16 cellular contexts compared by ENCODE assay signal in genomic region chr20:25139061-25139705, GRCh38. TPM values are rescaled to one million over a fixed set of nuclear protein-coding genes. Genes with fewer than 3 reads are reported as not detected.
DNase-seq lines count a peak whose midpoint lies in the region; ATAC-seq, FAIRE-seq and TF ChIP-seq lines count a peak whose summit lies in the region.
"Had no signal": no experiment of that assay in that cellular context is flagged by ENCODE, and none has a peak within 500 bp of the region (broad histone marks: within the 10 kb centered on the region; RNA-seq: fewer than 3 reads in every experiment).

No MANE protein-coding gene starts in this region.

- POLR2A ChIA-PET in GM12878 (lab: Charles Lee), result no interaction called here
- POLR2A ChIA-PET in naive thymus-derived CD4-positive, alpha-beta T cell (lab: Charles Lee), result no interaction called here

- H3K9ac ChIP-seq in GM12878 (ENCODE audit: control insufficient read depth, insufficient read depth, low read length), result no peak overlapping the region
- H3K9ac ChIP-seq in liver (ENCODE audit: low read depth in 1 of 2, low read length in 2 of 2), result no peak overlapping the region
- H3K9ac ChIP-seq: KMS-11 had no signal

- H3K27me3 ChIP-seq in GM12878 (replicated peaks in 1 of 2; ENCODE audit: control insufficient read depth in 2 of 2, insufficient read depth in 2 of 2, low read length in 1 of 2) (no peaks in the 10 kb centered on the region; a peak in 3 of 4 replicates), liver (ENCODE audit: control insufficient read depth in 4 of 4, insufficient read depth in 4 of 4, low read length in 3 of 4) (peaks cover 0 to under 1% (median 0%) of the 10 kb centered on the region in 4 donors)
- no peaks in the 10 kb centered on the region for H3K27me3 ChIP-seq in naive thymus-derived CD4-positive, alpha-beta T cell (ENCODE audit: control insufficient read depth in 2 of 2, insufficient read depth in 2 of 2, low read length in 2 of 2)

- no peaks in the 10 kb centered on the region for H3K36me3 Mint-ChIP-seq in naive thymus-derived CD4-positive, alpha-beta T cell

- H3K9me3 ChIP-seq in GM12878 (replicated peaks; ENCODE audit: control insufficient read depth, insufficient read depth, low read length) (no peaks in the 10 kb centered on the region), liver (ENCODE audit: control insufficient read depth in 4 of 4, low read length in 3 of 4) (no peaks in the 10 kb centered on the region)
- H3K9me3 ChIP-seq in naive thymus-derived CD4-positive, alpha-beta T cell (ENCODE audit: control insufficient read depth in 2 of 3, low read length in 3 of 3), result no peaks in the 10 kb centered on the region
- H3K9me3 ChIP-seq: thoracic aorta had no signal

- SMC1A ChIA-PET in GM12878 (lab: Charles Lee; ENCODE audit: uncharacterized antibody, unreplicated experiment), result no interaction called here

- H4K20me1 ChIP-seq in GM12878 (ENCODE audit: control insufficient read depth, insufficient read depth), result no peaks in the 10 kb centered on the region

- no peaks in the 10 kb centered on the region for H3K4me1 Mint-ChIP-seq in naive thymus-derived CD4-positive, alpha-beta T cell
- H3K4me1 Mint-ChIP-seq: central memory CD8-positive, alpha-beta T cell had no signal

- DNase-seq in DMS 273 (lab: John Stamatoyannopoulos, UW; ENCODE audit: unreplicated experiment), result peak; percentile 18
- no peak for DNase-seq in DMS 273 treated with DMSO at 0.1 percent for 48 hours (lab: John Stamatoyannopoulos, UW)
- DNase-seq in NCI-H1092 treated with DMSO at 0.1 percent for 48 hours (lab: John Stamatoyannopoulos, UW), result peak; percentile 34
- DNase-seq in GM12878 (ENCODE audit: low read depth, low spot score), result no peak
- DNase-seq in activated T-cell treated with anti-CD3 and anti-CD28 coated beads, Interleukin-2, amount 50 U/mL, for 1 hour, result no peak
- DNase-seq in naive thymus-derived CD4-positive, alpha-beta T cell, result no peak
- DNase-seq: foreskin fibroblast had no signal

- no peak overlapping the region for H3K4me3 ChIP-seq in GM12878
- no peak overlapping the region for H3K4me3 ChIP-seq in liver (ENCODE audit: low read depth in 1 of 3, low read length in 3 of 3)
- no peak overlapping the region for H3K4me3 ChIP-seq in naive thymus-derived CD4-positive, alpha-beta T cell (ENCODE audit: low read length)
- H3K4me3 ChIP-seq: lung, thoracic aorta had no signal

- no peak overlapping the region for H3K4me2 ChIP-seq in GM12878 (ENCODE audit: control insufficient read depth, insufficient read depth)
- H3K4me2 ChIP-seq: KMS-11 had no signal

- CTCF ChIA-PET in GM12878 (lab: Yijun Ruan, JAX), result interaction anchor here (1.4 kb wide), 1 partner anchor 16 kb away, joined by 3 read pairs; no protein-coding TSS in a partner anchor
- CTCF ChIA-PET in naive thymus-derived CD4-positive, alpha-beta T cell (lab: Charles Lee), result no interaction called here

- H3K27me3 Mint-ChIP-seq in naive thymus-derived CD4-positive, alpha-beta T cell, result peaks cover 0 to 7% (median 0%) of the 10 kb centered on the region in 5 donors

- no peak overlapping the region for H3K4me3 Mint-ChIP-seq in naive thymus-derived CD4-positive, alpha-beta T cell
- H3K4me3 Mint-ChIP-seq: central memory CD8-positive, alpha-beta T cell had no signal

- H3K27ac ChIP-seq in GM12878 (ENCODE audit: control insufficient read depth, insufficient read depth), result no peak overlapping the region
- no peak overlapping the region for H3K27ac ChIP-seq in liver (ENCODE audit: low read depth in 1 of 2, low read length in 2 of 2)
- H3K27ac ChIP-seq in naive thymus-derived CD4-positive, alpha-beta T cell (ENCODE audit: low read depth, low read length), result no peak overlapping the region
- H3K27ac ChIP-seq: KMS-11, thoracic aorta had no signal

- TF ChIP-seq POLR2A in GM12878 (IDR thresholded peaks at IDR 0.05; ENCODE audit: low read depth, low read length), result no peak

- H3K36me3 ChIP-seq in GM12878 (ENCODE audit: control insufficient read depth in 2 of 2, insufficient read depth in 2 of 2, low read length in 1 of 2) (no peaks in the 10 kb centered on the region), liver (ENCODE audit: control insufficient read depth in 4 of 4, insufficient read depth in 3 of 4, low read depth in 1 of 4, low read length in 3 of 4) (no peaks in the 10 kb centered on the region)
- no peaks in the 10 kb centered on the region for H3K36me3 ChIP-seq in naive thymus-derived CD4-positive, alpha-beta T cell (ENCODE audit: control insufficient read depth in 2 of 3, insufficient read depth in 3 of 3, low read length in 3 of 3)
- H3K36me3 ChIP-seq: thoracic aorta had no signal

- intact Hi-C loops in GM12878 (cut with micrococcal nuclease; ENCODE audit: unreplicated experiment), result loop anchor here (1.0 kb wide), 1 partner anchor 40 kb away; no protein-coding TSS in a partner anchor
- intact Hi-C loops in naive thymus-derived CD4-positive, alpha-beta T cell (cut with micrococcal nuclease), result no loop called here

- in situ Hi-C loops in GM12878 (cut with MboI), result no loop called here

- H2AFZ ChIP-seq in GM12878 (ENCODE audit: control insufficient read depth, low read depth, low read length), result no peak overlapping the region

- ATAC-seq in GM12878 (no peak), HG02885 (IDR thresholded peaks at IDR 0.05; ENCODE audit: poor library complexity, unreplicated experiment) (no peak)
- ATAC-seq in naive thymus-derived CD4-positive, alpha-beta T cell, result no peak

- no peak for FAIRE-seq in GM12878 (lab: Jason Lieb, UNC)
- FAIRE-seq: H54 had no signal

- H3K4me1 ChIP-seq in GM12878 (ENCODE audit: control insufficient read depth, insufficient read depth, low read length) (no peaks in the 10 kb centered on the region), liver (ENCODE audit: control insufficient read depth in 4 of 4, insufficient read depth in 4 of 4, low read length in 3 of 4) (no peaks in the 10 kb centered on the region)
- no peaks in the 10 kb centered on the region for H3K4me1 ChIP-seq in naive thymus-derived CD4-positive, alpha-beta T cell (ENCODE audit: control insufficient read depth in 2 of 2, insufficient read depth in 2 of 2, low read length in 2 of 2)

- no peak overlapping the region for H3K27ac Mint-ChIP-seq in naive thymus-derived CD4-positive, alpha-beta T cell

- TF ChIP-seq RAD21 in GM12878 (IDR thresholded peaks at IDR 0.05; ENCODE audit: insufficient read depth, low read depth, low read length) (no peak), liver (IDR thresholded peaks at IDR 0.05) (peak; percentile 51 to 78)

- TF ChIP-seq CTCF in GM12878 (IDR thresholded peaks at IDR 0.05 in 2 of 3, conservative IDR thresholded peaks at IDR 0.05 in 1 of 3; ENCODE audit: control insufficient read depth in 2 of 3, extremely low read depth in 1 of 3, insufficient read depth in 1 of 3, low read depth in 3 of 3, low read length in 3 of 3) (0 out of 6 replicates have a peak, but pooled peaks of 1 of the 3 experiments have one; percentile 11), liver (IDR thresholded peaks at IDR 0.05; ENCODE audit: low read depth, low read length, missing input control) (peak; percentile 31)

- no TSS peak for BruUV-seq in GM12878 (replicated peaks; lab: Mats Ljungman, UMichigan)

- no peaks in the 10 kb centered on the region for H3K79me2 ChIP-seq in GM12878 (ENCODE audit: control insufficient read depth, insufficient read depth, low read length)

- H3K9me3 Mint-ChIP-seq in naive thymus-derived CD4-positive, alpha-beta T cell, result peaks cover 0 to 2% (median 0%) of the 10 kb centered on the region in 11 donors
- H3K9me3 Mint-ChIP-seq: central memory CD8-positive, alpha-beta T cell had no signal

- WGBS in GM12878 (ENCODE audit: insufficient coverage, insufficient replicate concordance, low lambda C conversion rate, missing lambda C conversion rate), result 41% methylated on average over 11 of the region's 11 CpGs
- WGBS in liver, result 70% methylated on average over 11 of the region's 11 CpGs

- RAD21 ChIA-PET in GM12878 (lab: Charles Lee; ENCODE audit: unreplicated experiment), result no interaction called here

- no peak for TF ChIP-seq EP300 in GM12878 (IDR thresholded peaks at IDR 0.05; ENCODE audit: borderline replicate concordance in 1 of 2, control insufficient read depth in 1 of 2, low read depth in 2 of 2, low read length in 2 of 2)

RNA-seq across cellular contexts. Expression of gene ENTPD6, which starts 56.3 kb away (rescaled TPM):
- 54.2 and 56.0 TPM in 2 replicates for total RNA-seq in GM12878 (2013; cell fraction: nucleolus; rRNA removed)
- 36.8 and 38.0 TPM in 2 replicates for total RNA-seq in GM12878 (2014; rRNA removed)
- total RNA-seq in GM12878 (2014; rRNA removed; fragmentation: Illumina TruSeq; extraction: Trizol), result 20.9 and 22.9 TPM in 2 replicates
- total RNA-seq in GM12878 (2021), result 40.1 and 45.4 TPM in 2 replicates
- polyA plus RNA-seq in GM12878 (2011; ENCODE audit: low read depth), result 19.3 TPM
- 24.7 and 35.3 TPM in 2 replicates for polyA plus RNA-seq in GM12878 (2011; rRNA removed)
- polyA plus RNA-seq in GM12878 (2011; cell fraction: cytosol; rRNA removed), result 43.7 and 53.1 TPM in 2 replicates
- 205 and 210 TPM in 2 replicates for polyA plus RNA-seq in GM12878 (2011; cell fraction: nucleus; rRNA removed)
- polyA plus RNA-seq in GM12878 (2012), result 33.6 and 34.7 TPM in 2 replicates
- polyA plus RNA-seq in GM12878 (2014; fragmentation: Illumina TruSeq; extraction: Trizol), result 11.7 and 19.2 TPM in 2 replicates
- 1 to 10 TPM in 1 of 2 experiments, under 1 TPM in 1; 0.53 to 2.5 TPM for polyA plus RNA-seq in GM12878 (2014; fragmentation: Nextera tagmentation; extraction: Ambion mirVana)
- polyA plus RNA-seq in GM12878 (2014; rRNA removed), result 36.8 and 42.1 TPM in 2 replicates
- 10 to 100 TPM; 29.6 to 32.7 TPM for polyA plus RNA-seq in GM12878 (2016; fragmentation: Nextera tagmentation; extraction: Ambion mirVana)
- 27.4 and 36.6 TPM in 2 replicates for polyA minus RNA-seq in GM12878 (2011; rRNA and poly(A)+ RNA removed)
- polyA minus RNA-seq in GM12878 (2011; cell fraction: cytosol; rRNA and poly(A)+ RNA removed), result 11.8 and 14.1 TPM in 2 replicates
- polyA minus RNA-seq in GM12878 (2011; cell fraction: nucleus; rRNA and poly(A)+ RNA removed), result 22.6 and 34.5 TPM in 2 replicates
- 10 to 100 TPM; 19.0 to 29.7 TPM for total RNA-seq in liver
- polyA plus RNA-seq in liver, result 10 to 100 TPM; 14.9 to 29.9 TPM
- total RNA-seq in naive thymus-derived CD4-positive, alpha-beta T cell, result 100 to 1,000 TPM in 2 of 5 experiments, 10 to 100 TPM in 3; 41.1 to 108 (median 74.4) TPM
- polyA plus RNA-seq in naive thymus-derived CD4-positive, alpha-beta T cell, result 10 to 100 TPM; 43.7 to 56.9 TPM

RNA-seq across cellular contexts. Expression of gene VSX1, which starts 57.2 kb away (rescaled TPM):
- not detected in 2 replicates for total RNA-seq in GM12878 (2013; cell fraction: nucleolus; rRNA removed)
- not detected in 2 replicates for total RNA-seq in GM12878 (2014; rRNA removed)
- total RNA-seq in GM12878 (2014; rRNA removed; fragmentation: Illumina TruSeq; extraction: Trizol), result not detected in 2 replicates
- not detected in 2 replicates for total RNA-seq in GM12878 (2021)
- not detected for polyA plus RNA-seq in GM12878 (2011; ENCODE audit: low read depth)
- 0.03 and 0.05 TPM in 2 replicates for polyA plus RNA-seq in GM12878 (2011; rRNA removed)
- polyA plus RNA-seq in GM12878 (2011; cell fraction: cytosol; rRNA removed), result 0.03 TPM in 1 of 2 replicates, not detected in the other
- polyA plus RNA-seq in GM12878 (2011; cell fraction: nucleus; rRNA removed), result 0.12 TPM in 1 of 2 replicates, not detected in the other
- polyA plus RNA-seq in GM12878 (2012), result not detected in 2 replicates
- not detected in 2 replicates for polyA plus RNA-seq in GM12878 (2014; fragmentation: Illumina TruSeq; extraction: Trizol)
- not detected for polyA plus RNA-seq in GM12878 (2014; fragmentation: Nextera tagmentation; extraction: Ambion mirVana)
- polyA plus RNA-seq in GM12878 (2014; rRNA removed), result not detected in 2 replicates
- not detected for polyA plus RNA-seq in GM12878 (2016; fragmentation: Nextera tagmentation; extraction: Ambion mirVana)
- polyA minus RNA-seq in GM12878 (2011; rRNA and poly(A)+ RNA removed), result not detected in 2 replicates
- polyA minus RNA-seq in GM12878 (2011; cell fraction: cytosol; rRNA and poly(A)+ RNA removed), result not detected in 2 replicates
- polyA minus RNA-seq in GM12878 (2011; cell fraction: nucleus; rRNA and poly(A)+ RNA removed), result not detected in 2 replicates
- under 1 TPM in 1 of 2 donors, not detected in 1; 0.08 TPM for total RNA-seq in liver
- polyA plus RNA-seq in liver, result under 1 TPM in 1 of 2 donors, not detected in 1; 0.03 TPM
- total RNA-seq in naive thymus-derived CD4-positive, alpha-beta T cell, result not detected
- polyA plus RNA-seq in naive thymus-derived CD4-positive, alpha-beta T cell, result not detected
- total RNA-seq: A172, lung, posterior vena cava, thoracic aorta had no signal
- polyA plus RNA-seq: lung had no signal

Comparison
In these comparisons a context has a peak if more than half of its experiments do, and no peak if none do; other contexts are left out.
1. DNase-seq: peak in DMS 273 (single experiment) and NCI-H1092 treated with DMSO at 0.1 percent for 48 hours (single experiment); none in DMS 273 treated with DMSO at 0.1 percent for 48 hours (single experiment), GM12878 (single experiment), activated T-cell treated with anti-CD3 and anti-CD28 coated beads, Interleukin-2, amount 50 U/mL, for 1 hour (single experiment) and naive thymus-derived CD4-positive, alpha-beta T cell (0 of 9).